ENCODE assay signal across 22 cellular contexts in the genomic region with DNA sequence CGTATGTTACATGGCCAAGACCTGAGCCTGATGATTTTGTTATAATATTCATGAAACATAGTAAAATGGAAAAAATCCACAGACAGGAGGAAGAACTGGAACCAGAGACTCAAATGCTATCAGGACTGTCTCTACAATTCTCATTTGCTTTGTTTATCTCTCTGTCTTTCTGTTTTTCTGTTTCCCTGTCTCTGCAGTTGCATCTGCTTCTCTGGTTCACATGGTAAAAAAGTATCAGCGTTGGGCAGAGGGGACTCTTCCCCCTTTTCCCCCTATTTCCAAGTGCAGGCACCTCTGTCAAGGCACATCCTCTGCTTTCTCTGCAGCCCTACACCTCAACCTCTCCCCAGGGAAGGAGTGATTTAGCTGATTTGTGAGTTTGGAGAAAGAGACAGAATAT. TPM values are rescaled to one million over a fixed set of nuclear protein-coding genes. Genes with fewer than 3 reads are reported as not detected.
DNase-seq lines count a peak whose midpoint lies in the region; ATAC-seq, FAIRE-seq and TF ChIP-seq lines count a peak whose summit lies in the region.
"Had no signal": no experiment of that assay in that cellular context is flagged by ENCODE, and none has a peak within 500 bp of the region (broad histone marks: within the 10 kb centered on the region; RNA-seq: fewer than 3 reads in every experiment).

No MANE protein-coding gene starts in this region.

- no peak overlapping the region for H2BK20ac ChIP-seq in H1 (ENCODE audit: low read length)

- no peak overlapping the region for H2AK5ac ChIP-seq in H1 (ENCODE audit: low read depth, low read length)

- H3K27me3 ChIP-seq in cardiac muscle cell (no peaks in the 10 kb centered on the region), H1 (replicated peaks in 1 of 4; ENCODE audit: control insufficient read depth in 3 of 4, extremely low read depth in 1 of 4, insufficient read depth in 3 of 4, low read length in 3 of 4) (no peaks in the 10 kb centered on the region), neural progenitor cell (no peaks in the 10 kb centered on the region), A673 (replicated peaks; ENCODE audit: insufficient read depth, low read depth, low read length, poor library complexity) (peaks cover 6% of the 10 kb centered on the region)
- H3K27me3 ChIP-seq: BLaER1, SJCRH30 had no signal

- H3K4me1 ChIP-seq in cardiac muscle cell (ENCODE audit: low read depth) (no peaks in the 10 kb centered on the region), H1 (replicated peaks in 1 of 4; ENCODE audit: control insufficient read depth in 3 of 4, insufficient read depth in 4 of 4, low read length in 3 of 4) (peaks cover 0 to 11% (median 2%) of the 10 kb centered on the region in 4 experiments; a peak in 4 of 7 replicates), neural progenitor cell (peaks cover 11% of the 10 kb centered on the region), A673 (ENCODE audit: insufficient read depth, low read length, poor library complexity, severe bottlenecking) (no peaks in the 10 kb centered on the region)
- H3K4me1 ChIP-seq: BLaER1, SJCRH30 had no signal

- no peaks in the 10 kb centered on the region for H3K9me3 Mint-ChIP-seq in neural progenitor cell
- H3K9me3 Mint-ChIP-seq: CD4-positive, alpha-beta memory T cell had no signal

- H3K14ac ChIP-seq in H1 (ENCODE audit: insufficient read length) = no peak overlapping the region

- H3K4me2 ChIP-seq in H1 (ENCODE audit: insufficient read depth in 1 of 2, low read depth in 2 of 2, low read length in 2 of 2) (no peak overlapping the region), neural progenitor cell (no peak overlapping the region)
- H3K4me2 ChIP-seq: BLaER1, KMS-11 had no signal

- no peak overlapping the region for H3K4ac ChIP-seq in H1 (replicated peaks; ENCODE audit: insufficient read length, low read depth, low read length)

- H3K18ac ChIP-seq in H1 (ENCODE audit: extremely low read depth, low read length) = 0 out of 2 replicates have a peak overlapping the region, but pooled peaks have one; percentile 39

- no peak overlapping the region for H3K9ac ChIP-seq in H1 (replicated peaks in 1 of 4; ENCODE audit: extremely low read depth in 1 of 4, low read depth in 3 of 4, low read length in 3 of 4)
- no peak overlapping the region for H3K9ac ChIP-seq in neural progenitor cell
- H3K9ac ChIP-seq: BLaER1, KMS-11 had no signal

- no peak overlapping the region for H3K4me3 Mint-ChIP-seq in neural progenitor cell
- H3K4me3 Mint-ChIP-seq: CD4-positive, alpha-beta memory T cell had no signal

- TF ChIP-seq EP300 in H1 (IDR thresholded peaks at IDR 0.05; ENCODE audit: borderline replicate concordance in 1 of 2, low read depth in 2 of 2, low read length in 2 of 2) = no peak

- no TSS peak for BruUV-seq in A673 (replicated peaks; lab: Mats Ljungman, UMichigan)

- no peaks in the 10 kb centered on the region for H3K23me2 ChIP-seq in H1 (ENCODE audit: low read depth, low read length)

- H3K4me1 Mint-ChIP-seq in neural progenitor cell = no peaks in the 10 kb centered on the region
- H3K4me1 Mint-ChIP-seq: CD4-positive, alpha-beta memory T cell had no signal

- intact Hi-C loops in left cardiac atrium (cut with DNase I) = no loop called here
- intact Hi-C loops in A673 (cut with micrococcal nuclease; ENCODE audit: unreplicated experiment) = no loop called here

- no peaks in the 10 kb centered on the region for H3F3A ChIP-seq in neural progenitor cell (ENCODE audit: low read depth)

- 80% methylated on average over 2 of the region's 2 CpGs; no CpG with 5 or more reads in 1 of the 2 experiments for WGBS in H1 (ENCODE audit: extremely low coverage in 1 of 2, insufficient coverage in 1 of 2, insufficient read length in 1 of 2, insufficient replicate concordance in 2 of 2, low coverage in 1 of 2, low lambda C conversion rate in 2 of 2, missing lambda C conversion rate in 1 of 2), 2 experiments

- FAIRE-seq in H1 (lab: Jason Lieb, UNC) = no peak
- FAIRE-seq: A204.1 had no signal

- no peak overlapping the region for H3K4me3 ChIP-seq in cardiac muscle cell
- H3K4me3 ChIP-seq in H1 (ENCODE audit: extremely low read depth in 1 of 4, insufficient read depth in 2 of 4, low read depth in 3 of 4, low read length in 4 of 4) = no peak overlapping the region
- no peak overlapping the region for H3K4me3 ChIP-seq in neural progenitor cell
- no peak overlapping the region for H3K4me3 ChIP-seq in A673 (ENCODE audit: low read depth, low read length, poor library complexity, severe bottlenecking)
- H3K4me3 ChIP-seq: BLaER1, HAP-1, SJCRH30 had no signal

- no peak for TF ChIP-seq CTCF in cardiac muscle cell (IDR thresholded peaks at IDR 0.05; ENCODE audit: low read depth, low read length)
- TF ChIP-seq CTCF in H1 (IDR thresholded peaks at IDR 0.05; ENCODE audit: control extremely low read depth in 1 of 3, insufficient read depth in 1 of 3, low read depth in 1 of 3, low read length in 3 of 3) = no peak
- no peak for TF ChIP-seq CTCF in neural progenitor cell (IDR thresholded peaks at IDR 0.05)
- TF ChIP-seq CTCF in RWPE1 (conservative IDR thresholded peaks at IDR 0.05; ENCODE audit: low read depth) = no peak
- TF ChIP-seq CTCF in A673 (conservative IDR thresholded peaks at IDR 0.05; ENCODE audit: low read depth, low read length) = no peak

- no peak for TF ChIP-seq POLR2A in H1 (IDR thresholded peaks at IDR 0.05; ENCODE audit: control extremely low read depth in 1 of 2, low read depth in 2 of 2, low read length in 2 of 2)

- no peak for ATAC-seq in left cardiac atrium

- no peak overlapping the region for H3K56ac ChIP-seq in H1 (replicated peaks; ENCODE audit: insufficient read length, low read depth, low read length)

- H3K27ac ChIP-seq in cardiac muscle cell (peak overlapping the region; percentile 6), H1 (ENCODE audit: low read depth, low read length) (no peak overlapping the region), neural progenitor cell (no peak overlapping the region), RWPE1 (no peak overlapping the region), A673 (ENCODE audit: low read depth, low read length, poor library complexity, severe bottlenecking) (no peak overlapping the region)
- H3K27ac ChIP-seq: BLaER1, HL-60, KMS-11, SJCRH30 had no signal

- H3K27me3 Mint-ChIP-seq in neural progenitor cell (ENCODE audit: insufficient read depth, low read depth) = peaks cover 2% of the 10 kb centered on the region

- H2BK5ac ChIP-seq in H1 (ENCODE audit: low read depth, low read length) = no peak overlapping the region

- H3K79me1 ChIP-seq in H1 (ENCODE audit: low read depth, low read length) = no peaks in the 10 kb centered on the region

- DNase-seq in cardiac muscle cell (ENCODE audit: low read depth in 1 of 2, low spot score in 1 of 2) (no peak), left cardiac atrium (no peak), H1 (ENCODE audit: low read depth in 1 of 2, low spot score in 2 of 2) (no peak), neural progenitor cell (ENCODE audit: low spot score) (no peak), RWPE1 (ENCODE audit: low spot score) (no peak), A673 (ENCODE audit: low spot score) (no peak)
- DNase-seq in central memory CD4-positive, alpha-beta T cell = no peak
- DNase-seq: CD4-positive, alpha-beta memory T cell; DMS 273 treated with DMSO at 0.1 percent for 48 hours; DMS79 treated with DMSO at 0.1 percent for 48 hours; NCI-H1105 treated with DMSO at 0.1 percent for 48 hours; NCI-H2029 treated with DMSO at 0.1 percent for 48 hours; NCI-H510A treated with DMSO at 0.1 percent for 48 hours; NCI-H774; NK-92 treated with Interleukin-12 subunit alpha and Interleukin-12 subunit beta, amount 100 ng/mL, for 24 hours; SJCRH30 had no signal

- TF ChIP-seq RAD21 in H1 (IDR thresholded peaks at IDR 0.05 in 1 of 2, conservative IDR thresholded peaks at IDR 0.05 in 1 of 2; ENCODE audit: low read depth in 2 of 2, low read length in 2 of 2) = no peak

- no peak overlapping the region for H4K91ac ChIP-seq in H1 (replicated peaks; ENCODE audit: insufficient read length, low read length)

- no peak overlapping the region for H3K27ac Mint-ChIP-seq in neural progenitor cell
- H3K27ac Mint-ChIP-seq: CD4-positive, alpha-beta memory T cell had no signal

- no peak overlapping the region for H2BK15ac ChIP-seq in H1 (ENCODE audit: low read length)

- no peak overlapping the region for H4K5ac ChIP-seq in H1 (ENCODE audit: insufficient read length, low read depth, low read length)

- POLR2A ChIA-PET in H1 (lab: Charles Lee; ENCODE audit: partially characterized antibody) = no interaction called here
- POLR2A ChIA-PET in RWPE1 (lab: Yijun Ruan, JAX; ENCODE audit: low non-redundant PET) = no interaction called here
- POLR2A ChIA-PET in A673 (lab: Charles Lee; ENCODE audit: low non-redundant PET) = no interaction called here

- no peaks in the 10 kb centered on the region for H3K36me3 ChIP-seq in cardiac muscle cell
- no peaks in the 10 kb centered on the region for H3K36me3 ChIP-seq in H1 (ENCODE audit: control insufficient read depth in 2 of 4, insufficient read depth in 4 of 4, low read length in 3 of 4)
- H3K36me3 ChIP-seq in neural progenitor cell = no peaks in the 10 kb centered on the region
- H3K36me3 ChIP-seq in A673 (ENCODE audit: insufficient read depth, low read length, poor library complexity, severe bottlenecking) = no peaks in the 10 kb centered on the region
- H3K36me3 ChIP-seq: BLaER1, HAP-1, SJCRH30 had no signal

- no peaks in the 10 kb centered on the region for H3K36me3 Mint-ChIP-seq in neural progenitor cell
- H3K36me3 Mint-ChIP-seq: CD4-positive, alpha-beta memory T cell had no signal

- H2BK12ac ChIP-seq in H1 (ENCODE audit: low read depth, low read length) = no peak overlapping the region

- H3K23ac ChIP-seq in H1 (ENCODE audit: insufficient read length) = no peak overlapping the region

- no peaks in the 10 kb centered on the region for H3K9me3 ChIP-seq in cardiac muscle cell (ENCODE audit: low read depth)
- H3K9me3 ChIP-seq in H1 (ENCODE audit: insufficient read depth in 2 of 2, low read depth in 1 of 2, low read length in 1 of 2) = no peaks in the 10 kb centered on the region
- no peaks in the 10 kb centered on the region for H3K9me3 ChIP-seq in neural progenitor cell (ENCODE audit: low read depth)
- no peaks in the 10 kb centered on the region for H3K9me3 ChIP-seq in A673 (ENCODE audit: low read depth, low read length, poor library complexity, severe bottlenecking)
- H3K9me3 ChIP-seq: BLaER1, Caco-2, HAP-1, SJCRH30 had no signal

- no peak overlapping the region for H2BK120ac ChIP-seq in H1 (replicated peaks; ENCODE audit: low read depth, low read length)

- H4K20me1 ChIP-seq in H1 (replicated peaks in 1 of 2; ENCODE audit: control insufficient read depth in 1 of 2, insufficient read depth in 2 of 2, low read length in 2 of 2) (no peaks in the 10 kb centered on the region), neural progenitor cell (ENCODE audit: low read depth) (no peaks in the 10 kb centered on the region)
- H4K20me1 ChIP-seq: BLaER1 had no signal

- H3K79me2 ChIP-seq in H1 (ENCODE audit: control insufficient read depth in 1 of 2, insufficient read depth in 2 of 2, low read length in 2 of 2) = no peaks in the 10 kb centered on the region
- H3K79me2 ChIP-seq in neural progenitor cell (ENCODE audit: low read depth) = no peaks in the 10 kb centered on the region

- H4K8ac ChIP-seq in H1 (ENCODE audit: extremely low read depth, insufficient read depth, low read length) = no peak overlapping the region

- H2AFZ ChIP-seq in H1 (ENCODE audit: low read length) = peak overlapping the region; percentile 96; the same call in 1 of the 2 replicates
- peak overlapping the region; percentile 96 for H2AFZ ChIP-seq in neural progenitor cell (replicated peaks)

- CTCF ChIA-PET in H1 (lab: Charles Lee; ENCODE audit: partially characterized antibody) = no interaction called here
- CTCF ChIA-PET in RWPE1 (lab: Yijun Ruan, JAX) = no interaction called here
- CTCF ChIA-PET in A673 (lab: Charles Lee) = no interaction called here

RNA-seq across cellular contexts. Expression of gene VWA8, which starts 41.2 kb away (rescaled TPM):
- 16.7 and 22.9 TPM in 2 replicates for total RNA-seq in cardiac muscle cell
- 8.4 and 9.4 TPM in 2 replicates for polyA plus RNA-seq in cardiac muscle cell
- 10 to 100 TPM; 28.2 to 29.9 TPM for total RNA-seq in left cardiac atrium
- 17.9 and 19.6 TPM in 2 replicates for total RNA-seq in H1 (2021; fragmentation: NEBNext Ultra II Directional; extraction: Animal tissue kit (Norgen Biotek cat#: 25700))
- polyA plus RNA-seq in H1 (2011; rRNA removed) = 4.6 and 5.9 TPM in 2 replicates
- polyA plus RNA-seq in H1 (2011; cell fraction: cytosol; rRNA removed) = 7.3 TPM
- polyA plus RNA-seq in H1 (2011; cell fraction: nucleus; rRNA removed) = 10.6 TPM
- 6.8 to 10.2 TPM (median 8.6 TPM) in 4 replicates for polyA plus RNA-seq in H1 (2012, experiment 1 of 2)
- 0.50 TPM for polyA plus RNA-seq in H1 (2012, experiment 2 of 2)
- 15.1 TPM for polyA plus RNA-seq in H1 (2013, experiment 1 of 2)
- polyA plus RNA-seq in H1 (2013, experiment 2 of 2) = 12.3 TPM
- polyA minus RNA-seq in H1 (2011; rRNA and poly(A)+ RNA removed) = 29.4 and 33.3 TPM in 2 replicates
- 9.3 TPM for polyA minus RNA-seq in H1 (2011; cell fraction: cytosol; rRNA and poly(A)+ RNA removed)
- 63.9 TPM for polyA minus RNA-seq in H1 (2011; cell fraction: nucleus; rRNA and poly(A)+ RNA removed)
- 12.4 and 12.6 TPM in 2 replicates for total RNA-seq in neural progenitor cell (ENCODE audit: low replicate concordance)
- 18.5 and 20.3 TPM in 2 replicates for total RNA-seq in A673 (2021)

RNA-seq across cellular contexts. Expression of gene DGKH, which starts 46.4 kb away (rescaled TPM):
- total RNA-seq in cardiac muscle cell = 3.8 and 11.2 TPM in 2 replicates
- polyA plus RNA-seq in cardiac muscle cell = 2.0 and 3.2 TPM in 2 replicates
- total RNA-seq in left cardiac atrium = 1 to 10 TPM; 4.0 to 8.8 TPM
- 5.8 and 7.9 TPM in 2 replicates for total RNA-seq in H1 (2021; fragmentation: NEBNext Ultra II Directional; extraction: Animal tissue kit (Norgen Biotek cat#: 25700))
- 1.1 and 2.1 TPM in 2 replicates for polyA plus RNA-seq in H1 (2011; rRNA removed)
- polyA plus RNA-seq in H1 (2011; cell fraction: cytosol; rRNA removed) = 2.4 TPM
- polyA plus RNA-seq in H1 (2011; cell fraction: nucleus; rRNA removed) = 3.7 TPM
- 1.7 to 3.3 TPM (median 2.3 TPM) in 4 replicates for polyA plus RNA-seq in H1 (2012, experiment 1 of 2)
- 0.26 TPM for polyA plus RNA-seq in H1 (2012, experiment 2 of 2)
- polyA plus RNA-seq in H1 (2013, experiment 1 of 2) = 2.7 TPM
- polyA plus RNA-seq in H1 (2013, experiment 2 of 2) = 2.4 TPM
- 17.0 and 21.3 TPM in 2 replicates for polyA minus RNA-seq in H1 (2011; rRNA and poly(A)+ RNA removed)
- 7.1 TPM for polyA minus RNA-seq in H1 (2011; cell fraction: cytosol; rRNA and poly(A)+ RNA removed)
- 23.8 TPM for polyA minus RNA-seq in H1 (2011; cell fraction: nucleus; rRNA and poly(A)+ RNA removed)
- total RNA-seq in neural progenitor cell (ENCODE audit: low replicate concordance) = 8.4 and 12.1 TPM in 2 replicates
- total RNA-seq in A673 (2021) = 13.1 and 13.8 TPM in 2 replicates
